In genomic region chr12:56034586-56035332, GRCh38 we compare ENCODE assay signal across 27 cellular contexts. TPM values are rescaled to one million over a fixed set of nuclear protein-coding genes. Genes with fewer than 3 reads are reported as not detected.
DNase-seq lines count a peak whose midpoint lies in the region; ATAC-seq and TF ChIP-seq lines count a peak whose summit lies in the region.
"Had no signal": no experiment of that assay in that cellular context is flagged by ENCODE, and none has a peak within 500 bp of the region (broad histone marks: within the 10 kb centered on the region; RNA-seq: fewer than 3 reads in every experiment).

No MANE protein-coding gene starts in this region.

- no peak overlapping the region for H3K4me3 Mint-ChIP-seq in activated T-cell treated with anti-CD3 and anti-CD28 coated beads, Interleukin-2, amount 50 U/mL, for 4 hours
- H3K4me3 Mint-ChIP-seq in central memory CD8-positive, alpha-beta T cell: no peak overlapping the region
- no peak overlapping the region for H3K4me3 Mint-ChIP-seq in stimulated activated naive B cell treated with anti-CD40 and anti-IgM and Interleukin-4, amounts not matched to agents 10 μg/mL and 1 μg/mL and 100 μg/mL, for 72 hours

- peak; percentile 8 for DNase-seq in activated T-cell treated with anti-CD3 and anti-CD28 coated beads, Interleukin-2, amount 50 U/mL, for 4 hours
- DNase-seq in activated T-cell treated with anti-CD3 and anti-CD28 coated beads for 4 hours (no peak), AML-193 (lab: John Stamatoyannopoulos, UW) (no peak), psoas muscle (no peak)
- peak; percentile 71 for DNase-seq in activated CD8-positive, alpha-beta memory T cell treated with anti-CD3 and anti-CD28 coated beads for 24 hours
- DNase-seq in central memory CD8-positive, alpha-beta T cell (ENCODE audit: low spot score in 2 of 2): peak in 1 of 2 donors; percentile 16
- no peak for DNase-seq in stimulated activated naive B cell treated with anti-CD40 and anti-IgM and Interleukin-4, amounts not matched to agents 10 μg/mL and 1 μg/mL and 100 μg/mL, for 72 hours
- DNase-seq: ACHN; activated CD4-positive, alpha-beta T cell treated with anti-CD3 and anti-CD28 coated beads, Interleukin-2, amount 50 U/mL, for 1 hour; activated gamma-delta T cell; aorta; C1 segment of cervical spinal cord; central memory CD4-positive, alpha-beta T cell; DMS 273 treated with DMSO at 0.1 percent for 48 hours; erythroblast; foreskin keratinocyte; GDM1; left ventricle myocardium superior; MG63; NCI-H1417 treated with DMSO at 0.1 percent for 48 hours; NCI-H524; nucleus accumbens; spleen had no signal

- peaks cover 0 to 70% of the 10 kb centered on the region in 2 donors for H3K36me3 ChIP-seq in psoas muscle (ENCODE audit: insufficient read depth in 1 of 2, low read depth in 1 of 2)
- H3K36me3 ChIP-seq: MG63 had no signal

- no peak for TF ChIP-seq CTCF in psoas muscle (IDR thresholded peaks at IDR 0.05)

- peak overlapping the region; percentile 86 for H3K27ac Mint-ChIP-seq in central memory CD8-positive, alpha-beta T cell (ENCODE audit: low read depth)
- H3K27ac Mint-ChIP-seq in stimulated activated naive B cell treated with anti-CD40 and anti-IgM and Interleukin-4, amounts not matched to agents 10 μg/mL and 1 μg/mL and 100 μg/mL, for 72 hours: peak overlapping the region; percentile 37

- ATAC-seq in activated T-cell treated with anti-CD3 and anti-CD28 coated beads, Interleukin-2, amount 50 U/mL, for 4 hours: peak; percentile 64 to 71
- ATAC-seq in central memory CD8-positive, alpha-beta T cell (replicated peaks; ENCODE audit: extremely low read depth, poor library complexity, severe bottlenecking): peak; percentile 70
- ATAC-seq in stimulated activated naive B cell treated with anti-CD40 and anti-IgM and Interleukin-4, amounts not matched to agents 10 μg/mL and 1 μg/mL and 100 μg/mL, for 72 hours (replicated peaks): no peak
- no peak for ATAC-seq in psoas muscle
- ATAC-seq in GM21390 (IDR thresholded peaks at IDR 0.05; ENCODE audit: unreplicated experiment): no peak
- ATAC-seq: foreskin keratinocyte, left ventricle myocardium superior had no signal

- no peaks in the 10 kb centered on the region for H3K27me3 ChIP-seq in psoas muscle (ENCODE audit: insufficient read depth in 3 of 3, low read length in 2 of 3)
- H3K27me3 ChIP-seq: foreskin keratinocyte, hepatocyte, MG63, spleen had no signal

- H3K4me1 ChIP-seq in psoas muscle: no peaks in the 10 kb centered on the region
- H3K4me1 ChIP-seq: foreskin keratinocyte had no signal

- peaks cover 34% of the 10 kb centered on the region for H3K36me3 Mint-ChIP-seq in activated T-cell treated with anti-CD3 and anti-CD28 coated beads, Interleukin-2, amount 50 U/mL, for 4 hours (ENCODE audit: insufficient read depth)
- H3K36me3 Mint-ChIP-seq in central memory CD8-positive, alpha-beta T cell (ENCODE audit: insufficient read depth): peaks cover 8% of the 10 kb centered on the region
- H3K36me3 Mint-ChIP-seq in stimulated activated naive B cell treated with anti-CD40 and anti-IgM and Interleukin-4, amounts not matched to agents 10 μg/mL and 1 μg/mL and 100 μg/mL, for 72 hours: peaks cover 8 to 35% of the 10 kb centered on the region in 2 donors

- H3K4me1 Mint-ChIP-seq in activated T-cell treated with anti-CD3 and anti-CD28 coated beads, Interleukin-2, amount 50 U/mL, for 4 hours (ENCODE audit: low read depth): peaks cover 26% of the 10 kb centered on the region
- peaks cover 18% of the 10 kb centered on the region for H3K4me1 Mint-ChIP-seq in central memory CD8-positive, alpha-beta T cell
- peaks cover 3 to 5% of the 10 kb centered on the region in 2 donors for H3K4me1 Mint-ChIP-seq in stimulated activated naive B cell treated with anti-CD40 and anti-IgM and Interleukin-4, amounts not matched to agents 10 μg/mL and 1 μg/mL and 100 μg/mL, for 72 hours

- H3K9me3 ChIP-seq in psoas muscle: no peaks in the 10 kb centered on the region
- H3K9me3 ChIP-seq: MG63, spleen, thoracic aorta had no signal

- no peak overlapping the region for H3K4me3 ChIP-seq in psoas muscle
- H3K4me3 ChIP-seq: hepatocyte, MG63, SK-N-MC, spleen, thoracic aorta had no signal

- no peaks in the 10 kb centered on the region for H3K27me3 Mint-ChIP-seq in activated T-cell treated with anti-CD3 and anti-CD28 coated beads, Interleukin-2, amount 50 U/mL, for 4 hours (ENCODE audit: low read depth)
- H3K27me3 Mint-ChIP-seq in central memory CD8-positive, alpha-beta T cell: no peaks in the 10 kb centered on the region
- H3K27me3 Mint-ChIP-seq in stimulated activated naive B cell treated with anti-CD40 and anti-IgM and Interleukin-4, amounts not matched to agents 10 μg/mL and 1 μg/mL and 100 μg/mL, for 72 hours: no peaks in the 10 kb centered on the region

- H3K27ac ChIP-seq in psoas muscle: no peak overlapping the region
- H3K27ac ChIP-seq: foreskin keratinocyte, hepatocyte, SK-N-MC, spleen, thoracic aorta had no signal

- 85 to 92% (median 86%) methylated on average over 21 of the region's 21 CpGs for WGBS in psoas muscle, 3 donors

- no peaks in the 10 kb centered on the region for H3K9me3 Mint-ChIP-seq in activated T-cell treated with anti-CD3 and anti-CD28 coated beads, Interleukin-2, amount 50 U/mL, for 4 hours
- no peaks in the 10 kb centered on the region for H3K9me3 Mint-ChIP-seq in central memory CD8-positive, alpha-beta T cell
- H3K9me3 Mint-ChIP-seq in stimulated activated naive B cell treated with anti-CD40 and anti-IgM and Interleukin-4, amounts not matched to agents 10 μg/mL and 1 μg/mL and 100 μg/mL, for 72 hours: no peaks in the 10 kb centered on the region

- intact Hi-C loops in psoas muscle (cut with DNase I): loop anchor here in 1 of 2 donors (5.0 kb wide), 1 partner anchor 37 kb away; the partner anchor contains the start of gene SUOX

RNA-seq across cellular contexts. Expression of gene RPS26, which starts 7.0 kb away (rescaled TPM):
- 100 to 1,000 TPM in 2 of 3 donors, 10 to 100 TPM in 1; 73.1 to 118 (median 110) TPM for total RNA-seq in activated T-cell treated with anti-CD3 and anti-CD28 coated beads, Interleukin-2, amount 50 U/mL, for 4 hours
- 10 to 100 TPM; 16.6 to 49.8 (median 23.6) TPM for total RNA-seq in psoas muscle
- 1,000 to 10,000 TPM in 1 of 3 donors, 100 to 1,000 TPM in 2; 712 to 1,360 (median 853) TPM for polyA plus RNA-seq in psoas muscle

RNA-seq across cellular contexts. Expression of gene IKZF4, which starts 13.9 kb away (rescaled TPM):
- 10 to 100 TPM in 2 of 3 donors, 1 to 10 TPM in 1; 9.4 to 14.6 (median 10.5) TPM for total RNA-seq in activated T-cell treated with anti-CD3 and anti-CD28 coated beads, Interleukin-2, amount 50 U/mL, for 4 hours
- 1 to 10 TPM; 5.9 to 8.2 (median 8.1) TPM for total RNA-seq in psoas muscle
- polyA plus RNA-seq in psoas muscle: 1 to 10 TPM; 1.6 to 5.2 (median 2.3) TPM

RNA-seq across cellular contexts. Expression of gene SUOX, which starts 37.7 kb away (rescaled TPM):
- total RNA-seq in activated T-cell treated with anti-CD3 and anti-CD28 coated beads, Interleukin-2, amount 50 U/mL, for 4 hours: 1 to 10 TPM in 2 of 3 donors, under 1 TPM in 1; 0.68 to 1.3 (median 1.2) TPM
- 10 to 100 TPM; 12.1 to 24.6 (median 15.6) TPM for total RNA-seq in psoas muscle
- 10 to 100 TPM; 13.8 to 25.5 (median 15.5) TPM for polyA plus RNA-seq in psoas muscle

RNA-seq across cellular contexts. Expression of gene ERBB3, which starts 45.2 kb away (rescaled TPM):
- total RNA-seq in activated T-cell treated with anti-CD3 and anti-CD28 coated beads, Interleukin-2, amount 50 U/mL, for 4 hours: 1 to 10 TPM in 1 of 3 donors, under 1 TPM in 2; 0.48 to 1.6 (median 0.63) TPM
- total RNA-seq in psoas muscle: 1 to 10 TPM in 2 of 4 donors, under 1 TPM in 2; 0.71 to 3.9 (median 1.3) TPM
- polyA plus RNA-seq in psoas muscle: under 1 TPM; 0.13 to 0.26 (median 0.26) TPM

Comparison
In these comparisons a context has a peak if more than half of its experiments do, and no peak if none do; other contexts are left out.
1. DNase-seq: peak in activated T-cell treated with anti-CD3 and anti-CD28 coated beads, Interleukin-2, amount 50 U/mL, for 4 hours (single experiment) and activated CD8-positive, alpha-beta memory T cell treated with anti-CD3 and anti-CD28 coated beads for 24 hours (single experiment); none in activated T-cell treated with anti-CD3 and anti-CD28 coated beads for 4 hours (single experiment), stimulated activated naive B cell treated with anti-CD40 and anti-IgM and Interleukin-4, amounts not matched to agents 10 μg/mL and 1 μg/mL and 100 μg/mL, for 72 hours (single experiment), AML-193 (0 of 2) and psoas muscle (0 of 2).
2. ATAC-seq: peak in activated T-cell treated with anti-CD3 and anti-CD28 coated beads, Interleukin-2, amount 50 U/mL, for 4 hours (2 of 2) and central memory CD8-positive, alpha-beta T cell (single experiment); none in stimulated activated naive B cell treated with anti-CD40 and anti-IgM and Interleukin-4, amounts not matched to agents 10 μg/mL and 1 μg/mL and 100 μg/mL, for 72 hours (0 of 2), psoas muscle (0 of 4) and GM21390 (single experiment).
3. RNA of gene SUOX, which starts 37.7 kb away (total RNA-seq): 12.1 to 24.6 TPM in psoas muscle; 0.68 to 1.3 TPM in activated T-cell treated with anti-CD3 and anti-CD28 coated beads, Interleukin-2, amount 50 U/mL, for 4 hours; every median in the first group is over 4 times any median in the second.